Comparison of ENCODE assay signal across 26 cellular contexts in the genomic region with DNA sequence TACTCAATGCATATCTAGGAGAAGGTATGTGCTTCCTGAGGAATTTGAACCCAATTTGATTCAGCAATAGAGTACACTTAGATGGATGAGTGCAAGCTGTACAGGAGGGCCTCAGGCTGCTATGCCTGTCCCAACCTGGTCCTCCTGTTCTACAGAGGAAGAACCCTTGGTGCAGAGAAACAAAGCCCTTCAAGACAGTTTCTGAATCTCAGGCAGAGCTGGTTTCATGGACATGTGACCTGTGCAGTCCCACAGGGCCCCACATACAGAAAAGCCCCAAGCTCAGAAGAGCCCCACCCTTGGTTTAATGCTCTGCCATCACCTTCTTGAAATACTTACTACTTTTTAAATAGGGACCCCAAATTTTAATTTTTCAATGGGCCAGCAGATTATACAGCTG. TPM values are rescaled to one million over a fixed set of nuclear protein-coding genes. Genes with fewer than 3 reads are reported as not detected.
A peak's percentile ranks its signal among the peaks of the same experiment; 100 is the strongest.
DNase-seq lines count a peak whose midpoint lies in the region; ATAC-seq lines count a peak whose summit lies in the region.
"Had no signal": no experiment of that assay in that cellular context is flagged by ENCODE, and none has a peak within 500 bp of the region (broad histone marks: within the 10 kb centered on the region; RNA-seq: fewer than 3 reads in every experiment).

No MANE protein-coding gene starts in this region.

- peaks cover 23% of the 10 kb centered on the region for H3K4me1 ChIP-seq in BLaER1
- H3K4me1 ChIP-seq: BE2C had no signal

- H3K9me3 ChIP-seq in BLaER1: no peaks in the 10 kb centered on the region
- H3K9me3 ChIP-seq: BE2C, gastroesophageal sphincter, upper lobe of left lung had no signal

- H3K27ac Mint-ChIP-seq in memory B cell: no peak overlapping the region
- H3K27ac Mint-ChIP-seq: activated naive CD4-positive, alpha-beta T cell treated with anti-CD3 and anti-CD28 coated beads, Interleukin-2, amount 10 ng/mL, durations not matched to agents 7 days and 5 days; endodermal cell; neural progenitor cell; progenitor cell of endocrine pancreas; WTC11 had no signal

- no peaks in the 10 kb centered on the region for H3K36me3 Mint-ChIP-seq in memory B cell
- H3K36me3 Mint-ChIP-seq: activated naive CD4-positive, alpha-beta T cell treated with anti-CD3 and anti-CD28 coated beads, Interleukin-2, amount 10 ng/mL, durations not matched to agents 7 days and 5 days; WTC11 had no signal

- H3K27ac ChIP-seq in BLaER1: no peak overlapping the region
- H3K27ac ChIP-seq: coronary artery, gastroesophageal sphincter, neural progenitor cell, upper lobe of left lung had no signal

- H4K20me1 ChIP-seq in BLaER1: peaks cover 9% of the 10 kb centered on the region; the same call in 1 of the 2 replicates

- peak overlapping the region; percentile 47; the same call in 1 of the 2 replicates for H3K4me2 ChIP-seq in BLaER1
- H3K4me2 ChIP-seq: neural progenitor cell had no signal

- ATAC-seq in GM18861 (IDR thresholded peaks at IDR 0.05; ENCODE audit: unreplicated experiment) (peak; percentile 37), memory B cell (ENCODE audit: low read depth) (peak; percentile 58), HG02610 (IDR thresholded peaks at IDR 0.05; ENCODE audit: unreplicated experiment) (no peak), HG02852 (IDR thresholded peaks at IDR 0.05; ENCODE audit: unreplicated experiment) (no peak)
- ATAC-seq: gastroesophageal sphincter, WTC11 had no signal

- no peaks in the 10 kb centered on the region for H3K27me3 ChIP-seq in BLaER1
- H3K27me3 ChIP-seq: BE2C, gastroesophageal sphincter, neural progenitor cell, upper lobe of left lung had no signal

- no peak overlapping the region for H3K4me3 Mint-ChIP-seq in memory B cell
- H3K4me3 Mint-ChIP-seq: activated naive CD4-positive, alpha-beta T cell treated with anti-CD3 and anti-CD28 coated beads, Interleukin-2, amount 10 ng/mL, durations not matched to agents 7 days and 5 days; endodermal cell; neural progenitor cell; WTC11 had no signal

- H3K9ac ChIP-seq in BLaER1: no peak overlapping the region
- H3K9ac ChIP-seq: neural progenitor cell had no signal

- DNase-seq in NAMALWA (ENCODE audit: low spot score) (peak; percentile 46), memory B cell (ENCODE audit: low spot score in 2 of 2) (no peak), occipital lobe (lab: John Stamatoyannopoulos, UW) (no peak), NCI-H226 (no peak)
- DNase-seq: activated naive CD4-positive, alpha-beta T cell treated with anti-CD3 and anti-CD28 coated beads, Interleukin-2, amount 10 ng/mL, durations not matched to agents 7 days and 5 days; BE2C; EL; endodermal cell; GOT3; hippocampal formation; IMR-90; NCI-H1417 treated with DMSO at 0.1 percent for 48 hours; NCI-H2107; NCI-H446 treated with DMSO at 0.1 percent for 48 hours; SHP77; T-helper 9 cell; upper lobe of left lung had no signal

- no peak overlapping the region for H3K4me3 ChIP-seq in BLaER1
- H3K4me3 ChIP-seq: coronary artery, gastroesophageal sphincter, neural progenitor cell, upper lobe of left lung had no signal

- no peaks in the 10 kb centered on the region for H3K9me3 Mint-ChIP-seq in memory B cell
- H3K9me3 Mint-ChIP-seq: activated naive CD4-positive, alpha-beta T cell treated with anti-CD3 and anti-CD28 coated beads, Interleukin-2, amount 10 ng/mL, durations not matched to agents 7 days and 5 days; endodermal cell; neural progenitor cell; WTC11 had no signal

- peaks cover 18% of the 10 kb centered on the region for H3K27me3 Mint-ChIP-seq in memory B cell
- H3K27me3 Mint-ChIP-seq: activated naive CD4-positive, alpha-beta T cell treated with anti-CD3 and anti-CD28 coated beads, Interleukin-2, amount 10 ng/mL, durations not matched to agents 7 days and 5 days; progenitor cell of endocrine pancreas had no signal

- H3K36me3 ChIP-seq in BLaER1: no peaks in the 10 kb centered on the region
- H3K36me3 ChIP-seq: BE2C, neural progenitor cell had no signal

- peaks cover 30% of the 10 kb centered on the region for H3K4me1 Mint-ChIP-seq in memory B cell
- H3K4me1 Mint-ChIP-seq: neural progenitor cell had no signal

RNA-seq across cellular contexts. Expression of gene FOXP1, which starts 15.3 kb away (rescaled TPM):
- 168 TPM for total RNA-seq in occipital lobe

Comparison
In these comparisons a context has a peak if more than half of its experiments do, and no peak if none do; other contexts are left out.
1. ATAC-seq: peak in GM18861 (single experiment) and memory B cell (single experiment); none in HG02610 (single experiment) and HG02852 (single experiment).